16 cellular contexts compared by ENCODE assay signal in genomic region chr12:90908465-90908864, GRCh38. TPM values are rescaled to one million over a fixed set of nuclear protein-coding genes. Genes with fewer than 3 reads are reported as not detected.
DNase-seq lines count a peak whose midpoint lies in the region; ATAC-seq, FAIRE-seq and TF ChIP-seq lines count a peak whose summit lies in the region.
"Had no signal": no experiment of that assay in that cellular context is flagged by ENCODE, and none has a peak within 500 bp of the region (broad histone marks: within the 10 kb centered on the region; RNA-seq: fewer than 3 reads in every experiment).

No MANE protein-coding gene starts in this region.

- H3K36me3 ChIP-seq in endothelial cell of umbilical vein (ENCODE audit: control insufficient read depth in 2 of 2, extremely low read depth in 1 of 2, insufficient read depth in 2 of 2, low read length in 2 of 2) = no peaks in the 10 kb centered on the region
- H3K36me3 ChIP-seq in neural progenitor cell = no peaks in the 10 kb centered on the region

- H3K27me3 ChIP-seq in endothelial cell of umbilical vein (ENCODE audit: control insufficient read depth in 2 of 2, insufficient read depth in 2 of 2, low read length in 2 of 2) (no peaks in the 10 kb centered on the region), neural progenitor cell (no peaks in the 10 kb centered on the region)

- no TSS peak for BruUV-seq in endothelial cell of umbilical vein (replicated peaks; lab: Mats Ljungman, UMichigan)

- H3F3A ChIP-seq in neural progenitor cell (ENCODE audit: low read depth) = no peaks in the 10 kb centered on the region

- no peak overlapping the region for H3K27ac ChIP-seq in endothelial cell of umbilical vein (ENCODE audit: insufficient read depth, low read depth, low read length)
- no peak overlapping the region for H3K27ac ChIP-seq in neural progenitor cell

- in situ Hi-C loops in GM13977 (cut with MboI; ENCODE audit: low pct_unique_long_range_greater_than_20kb, low sequenced_read_pairs, unreplicated experiment) = no loop called here

- no peak for ATAC-seq in GM18502 (IDR thresholded peaks at IDR 0.05; ENCODE audit: poor library complexity, unreplicated experiment)

- peaks cover 8% of the 10 kb centered on the region for H3K4me1 Mint-ChIP-seq in neural progenitor cell
- no peaks in the 10 kb centered on the region for H3K4me1 Mint-ChIP-seq in activated T-helper 2 cell treated with anti-CD3 and anti-CD28 coated beads, Interferon-gamma antibody, Interleukin-2, Interleukin-4, amounts not matched to agents 10 μg/mL and 5 μg/mL and 100 μg/mL, durations not matched to agents 14 hours and 24 hours and 36 hours (ENCODE audit: low read depth)
- H3K4me1 Mint-ChIP-seq: activated CD4-positive, alpha-beta T cell treated with anti-CD3 and anti-CD28 coated beads, Interleukin-2, amount 10 ng/mL, durations not matched to agents 7 days and 5 days; CD4-positive, alpha-beta memory T cell; naive B cell had no signal

- H3K9me3 ChIP-seq in endothelial cell of umbilical vein (replicated peaks; ENCODE audit: control insufficient read depth, insufficient read depth, low read length) (no peaks in the 10 kb centered on the region), neural progenitor cell (ENCODE audit: low read depth) (no peaks in the 10 kb centered on the region)

- intact Hi-C loops in endothelial cell of umbilical vein (cut with micrococcal nuclease) = loop anchor here (2.0 to 10.0 kb wide), 3 partner anchors 214 to 1366 kb away; no protein-coding TSS in a partner anchor
- intact Hi-C loops in activated T-helper 2 cell treated with anti-CD3 and anti-CD28 coated beads, Interferon-gamma antibody, Interleukin-2, Interleukin-4, amounts not matched to agents 10 μg/mL and 5 μg/mL and 100 μg/mL, durations not matched to agents 14 hours and 24 hours and 36 hours (cut with micrococcal nuclease) = no loop called here

- FAIRE-seq in endothelial cell of umbilical vein (lab: Jason Lieb, UNC) = peak; percentile 70

- no peaks in the 10 kb centered on the region for H4K20me1 ChIP-seq in endothelial cell of umbilical vein (replicated peaks; ENCODE audit: control insufficient read depth, extremely low read depth, insufficient read depth, low read length)
- no peaks in the 10 kb centered on the region for H4K20me1 ChIP-seq in neural progenitor cell (ENCODE audit: low read depth)

- peak; percentile 73 for DNase-seq in ELR (ENCODE audit: low read depth)
- DNase-seq in NCI-H226 = peak; percentile 83
- DNase-seq in endothelial cell of umbilical vein (ENCODE audit: low read depth, low spot score) = peak; percentile 69
- peak; percentile 1 for DNase-seq in neural progenitor cell (ENCODE audit: low spot score)
- DNase-seq in iPS-NIHi11 (ENCODE audit: low spot score) = no peak
- DNase-seq in activated T-helper 2 cell treated with anti-CD3 and anti-CD28 coated beads, Interferon-gamma antibody, Interleukin-2, Interleukin-4, amounts not matched to agents 10 μg/mL and 5 μg/mL and 100 μg/mL, durations not matched to agents 14 hours and 24 hours and 36 hours (ENCODE audit: low spot score) = no peak
- DNase-seq in GM13977 (ENCODE audit: low spot score) = no peak
- DNase-seq: activated CD4-positive, alpha-beta T cell treated with anti-CD3 and anti-CD28 coated beads, Interleukin-2, amount 10 ng/mL, durations not matched to agents 7 days and 5 days; activated effector memory CD4-positive, alpha-beta T cell treated with anti-CD3 and anti-CD28 coated beads, Interleukin-2, amount 50 U/mL, for 16 hours; CD4-positive, alpha-beta memory T cell; naive B cell had no signal

- POLR2A ChIA-PET in endothelial cell of umbilical vein (lab: Charles Lee) = no interaction called here

- H3K27ac Mint-ChIP-seq in neural progenitor cell = no peak overlapping the region
- no peak overlapping the region for H3K27ac Mint-ChIP-seq in activated T-helper 2 cell treated with anti-CD3 and anti-CD28 coated beads, Interferon-gamma antibody, Interleukin-2, Interleukin-4, amounts not matched to agents 10 μg/mL and 5 μg/mL and 100 μg/mL, durations not matched to agents 14 hours and 24 hours and 36 hours
- H3K27ac Mint-ChIP-seq: activated CD4-positive, alpha-beta T cell treated with anti-CD3 and anti-CD28 coated beads, Interleukin-2, amount 10 ng/mL, durations not matched to agents 7 days and 5 days; CD4-positive, alpha-beta memory T cell; naive B cell; T-helper 1 cell treated with Interleukin-12 subunit alpha and Interleukin-12 subunit beta and Interleukin-4 antibody, amounts not matched to agents 30 μg/mL and 1 μg/mL, for 36 hours had no signal

- CTCF ChIA-PET in endothelial cell of umbilical vein (lab: Charles Lee) = interaction anchor here (0.5 to 1.7 kb wide), 8 partner anchors 32 to 1366 kb away, joined by 3 to 7 read pairs (median 4); no protein-coding TSS in a partner anchor

- no peak overlapping the region for H3K4me2 ChIP-seq in endothelial cell of umbilical vein (ENCODE audit: insufficient read depth, low read length)
- no peak overlapping the region for H3K4me2 ChIP-seq in neural progenitor cell

- no peaks in the 10 kb centered on the region for H3K4me1 ChIP-seq in endothelial cell of umbilical vein (ENCODE audit: control insufficient read depth, extremely low read depth, insufficient read depth, low read length)
- no peaks in the 10 kb centered on the region for H3K4me1 ChIP-seq in neural progenitor cell

- H3K36me3 Mint-ChIP-seq in neural progenitor cell = no peaks in the 10 kb centered on the region
- no peaks in the 10 kb centered on the region for H3K36me3 Mint-ChIP-seq in activated T-helper 2 cell treated with anti-CD3 and anti-CD28 coated beads, Interferon-gamma antibody, Interleukin-2, Interleukin-4, amounts not matched to agents 10 μg/mL and 5 μg/mL and 100 μg/mL, durations not matched to agents 14 hours and 24 hours and 36 hours (ENCODE audit: low read depth)
- H3K36me3 Mint-ChIP-seq: CD4-positive, alpha-beta memory T cell; naive B cell had no signal

- H3K27me3 Mint-ChIP-seq in neural progenitor cell (ENCODE audit: insufficient read depth, low read depth) = peaks cover 2% of the 10 kb centered on the region
- H3K27me3 Mint-ChIP-seq in activated T-helper 2 cell treated with anti-CD3 and anti-CD28 coated beads, Interferon-gamma antibody, Interleukin-2, Interleukin-4, amounts not matched to agents 10 μg/mL and 5 μg/mL and 100 μg/mL, durations not matched to agents 14 hours and 24 hours and 36 hours (ENCODE audit: low read depth) = no peaks in the 10 kb centered on the region
- H3K27me3 Mint-ChIP-seq: activated CD4-positive, alpha-beta T cell treated with anti-CD3 and anti-CD28 coated beads, Interleukin-2, amount 10 ng/mL, durations not matched to agents 7 days and 5 days had no signal

- H2AFZ ChIP-seq in endothelial cell of umbilical vein (ENCODE audit: low read depth, low read length) (no peak overlapping the region), neural progenitor cell (replicated peaks) (no peak overlapping the region)

- no peaks in the 10 kb centered on the region for H3K9me3 Mint-ChIP-seq in neural progenitor cell
- H3K9me3 Mint-ChIP-seq in activated T-helper 2 cell treated with anti-CD3 and anti-CD28 coated beads, Interferon-gamma antibody, Interleukin-2, Interleukin-4, amounts not matched to agents 10 μg/mL and 5 μg/mL and 100 μg/mL, durations not matched to agents 14 hours and 24 hours and 36 hours = no peaks in the 10 kb centered on the region
- H3K9me3 Mint-ChIP-seq: activated CD4-positive, alpha-beta T cell treated with anti-CD3 and anti-CD28 coated beads, Interleukin-2, amount 10 ng/mL, durations not matched to agents 7 days and 5 days; T-helper 1 cell treated with Interleukin-12 subunit alpha and Interleukin-12 subunit beta and Interleukin-4 antibody, amounts not matched to agents 30 μg/mL and 1 μg/mL, for 36 hours had no signal

- no peak for TF ChIP-seq POLR2A in endothelial cell of umbilical vein (IDR thresholded peaks at IDR 0.05; ENCODE audit: low read depth, low read length)

- H3K9ac ChIP-seq in endothelial cell of umbilical vein (replicated peaks; ENCODE audit: extremely low read depth, insufficient read depth, low read length) (no peak overlapping the region), neural progenitor cell (no peak overlapping the region)

- H3K4me3 ChIP-seq in endothelial cell of umbilical vein (replicated peaks in 1 of 3; ENCODE audit: insufficient read depth in 1 of 3, low read depth in 1 of 3, low read length in 3 of 3) (no peak overlapping the region), neural progenitor cell (no peak overlapping the region)

- TF ChIP-seq CTCF in endothelial cell of umbilical vein (IDR thresholded peaks at IDR 0.05; ENCODE audit: extremely low read depth in 1 of 2, insufficient read depth in 1 of 2, low read depth in 1 of 2, low read length in 2 of 2) = no peak
- no peak for TF ChIP-seq CTCF in neural progenitor cell (IDR thresholded peaks at IDR 0.05)
- TF ChIP-seq CTCF in GM13977 (IDR thresholded peaks at IDR 0.05; ENCODE audit: extremely low read depth, insufficient read depth, missing control alignments) = no peak

- no peak overlapping the region for H3K4me3 Mint-ChIP-seq in neural progenitor cell
- no peak overlapping the region for H3K4me3 Mint-ChIP-seq in activated T-helper 2 cell treated with anti-CD3 and anti-CD28 coated beads, Interferon-gamma antibody, Interleukin-2, Interleukin-4, amounts not matched to agents 10 μg/mL and 5 μg/mL and 100 μg/mL, durations not matched to agents 14 hours and 24 hours and 36 hours (ENCODE audit: low read depth)
- H3K4me3 Mint-ChIP-seq: activated CD4-positive, alpha-beta T cell treated with anti-CD3 and anti-CD28 coated beads, Interleukin-2, amount 10 ng/mL, durations not matched to agents 7 days and 5 days; CD4-positive, alpha-beta memory T cell; naive B cell; T-helper 1 cell treated with Interleukin-12 subunit alpha and Interleukin-12 subunit beta and Interleukin-4 antibody, amounts not matched to agents 30 μg/mL and 1 μg/mL, for 36 hours had no signal

- H3K9me1 ChIP-seq in endothelial cell of umbilical vein (replicated peaks; ENCODE audit: control insufficient read depth, extremely low read depth, insufficient read depth, low read length) = no peaks in the 10 kb centered on the region

- dilution Hi-C loops in endothelial cell of umbilical vein (cut with MboI; ENCODE audit: extremely low pct_ligation_motif_present, low sequenced_read_pairs) = no loop called here

- H3K79me2 ChIP-seq in endothelial cell of umbilical vein (ENCODE audit: control insufficient read depth, insufficient read depth, low read length) = no peaks in the 10 kb centered on the region
- H3K79me2 ChIP-seq in neural progenitor cell (ENCODE audit: low read depth) = no peaks in the 10 kb centered on the region

RNA-seq across cellular contexts. Expression of gene CCER1, which starts 46.5 kb away (rescaled TPM):
- total RNA-seq in endothelial cell of umbilical vein = not detected in 2 replicates
- not detected in 2 replicates for polyA plus RNA-seq in endothelial cell of umbilical vein
- polyA plus RNA-seq in endothelial cell of umbilical vein (2011; cell fraction: cytosol; rRNA removed) = not detected in 2 replicates
- polyA plus RNA-seq in endothelial cell of umbilical vein (2011; cell fraction: nucleus; rRNA removed) = not detected in 2 replicates
- polyA plus RNA-seq in endothelial cell of umbilical vein (2012) = not detected in 2 replicates
- not detected in 2 replicates for polyA minus RNA-seq in endothelial cell of umbilical vein
- polyA minus RNA-seq in endothelial cell of umbilical vein (2011; cell fraction: cytosol; rRNA and poly(A)+ RNA removed) = not detected
- polyA minus RNA-seq in endothelial cell of umbilical vein (2011; cell fraction: nucleus; rRNA and poly(A)+ RNA removed) = not detected in 2 replicates
- total RNA-seq in neural progenitor cell (ENCODE audit: low replicate concordance) = not detected in 2 replicates
- not detected in 2 replicates for total RNA-seq in activated T-helper 2 cell treated with anti-CD3 and anti-CD28 coated beads, Interferon-gamma antibody, Interleukin-2, Interleukin-4, amounts not matched to agents 10 μg/mL and 5 μg/mL and 100 μg/mL, durations not matched to agents 14 hours and 24 hours and 36 hours
- total RNA-seq: activated CD4-positive, alpha-beta T cell treated with anti-CD3 and anti-CD28 coated beads, Interleukin-2, amount 10 ng/mL, durations not matched to agents 7 days and 5 days; CD4-positive, alpha-beta memory T cell; chondrocyte; subcutaneous adipose tissue had no signal
- polyA plus RNA-seq: CD4-positive, alpha-beta memory T cell; esophagus had no signal

Comparison
In these comparisons a context has a peak if more than half of its experiments do, and no peak if none do; other contexts are left out.
1. DNase-seq: peak in ELR (single experiment), NCI-H226 (single experiment), endothelial cell of umbilical vein (single experiment) and neural progenitor cell (single experiment); none in iPS-NIHi11 (single experiment), activated T-helper 2 cell treated with anti-CD3 and anti-CD28 coated beads, Interferon-gamma antibody, Interleukin-2, Interleukin-4, amounts not matched to agents 10 μg/mL and 5 μg/mL and 100 μg/mL, durations not matched to agents 14 hours and 24 hours and 36 hours (single experiment) and GM13977 (single experiment).